Comparison of ENCODE assay signal across 20 cellular contexts in the genomic region with DNA sequence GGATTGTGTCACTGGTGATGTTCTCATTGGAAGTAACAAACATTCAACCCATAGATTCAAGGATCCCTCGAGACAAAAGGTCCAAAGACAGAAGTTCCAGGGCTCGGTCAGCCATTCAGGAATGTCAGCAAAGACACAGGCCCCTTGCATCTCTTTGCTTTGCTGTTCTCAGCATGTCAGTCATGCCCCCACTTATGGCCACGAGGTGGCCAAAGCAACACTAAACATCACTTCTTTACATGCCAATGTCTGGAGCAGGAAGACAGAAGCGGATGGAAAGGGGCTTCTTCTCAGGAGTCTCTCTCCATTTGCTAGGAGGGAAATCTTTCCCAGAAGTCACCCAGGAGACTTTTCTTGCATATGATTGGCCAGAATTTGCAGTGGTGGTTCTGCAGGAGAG.
A peak's percentile ranks its signal among the peaks of the same experiment; 100 is the strongest.
DNase-seq lines count a peak whose midpoint lies in the region; ATAC-seq and TF ChIP-seq lines count a peak whose summit lies in the region.
"Had no signal": no experiment of that assay in that cellular context is flagged by ENCODE, and none has a peak within 500 bp of the region (broad histone marks: within the 10 kb centered on the region; RNA-seq: fewer than 3 reads in every experiment).

No MANE protein-coding gene starts in this region.

- H3K4me1 ChIP-seq in upper lobe of right lung = peaks cover 6% of the 10 kb centered on the region
- H3K4me1 ChIP-seq: spleen had no signal

- DNase-seq in NCI-H82 (lab: John Stamatoyannopoulos, UW) (peak; percentile 8), NCI-H82 treated with DMSO at 0.1 percent for 48 hours (lab: John Stamatoyannopoulos, UW; ENCODE audit: unreplicated experiment) (no peak), LNCaP clone FGC (ENCODE audit: low read depth) (no peak), brain microvascular endothelial cell (no peak), upper lobe of right lung (no peak), T-helper 2 cell (no peak), DMS 273 treated with DMSO at 0.1 percent for 48 hours (lab: John Stamatoyannopoulos, UW) (no peak)
- DNase-seq: 8988T; activated CD8-positive, alpha-beta T cell treated with anti-CD3 and anti-CD28 coated beads for 36 hours; activated T-cell treated with anti-CD3 and anti-CD28 coated beads, Interleukin-2, amount 50 U/mL, for 24 hours; naive thymus-derived CD4-positive, alpha-beta T cell; NCI-H1417 treated with DMSO at 0.1 percent for 48 hours; NCI-H510A; retina; spleen; stimulated activated CD4-positive, alpha-beta T cell treated with anti-CD3 and anti-CD28 coated beads, Interleukin-4, amount 100 ng/mL, for 24 hours; stimulated activated naive CD4-positive, alpha-beta T cell treated with Interleukin-2 at 50 U/mL for 16 hours had no signal

- no peaks in the 10 kb centered on the region for H3K27me3 ChIP-seq in brain microvascular endothelial cell (replicated peaks)
- no peaks in the 10 kb centered on the region for H3K27me3 ChIP-seq in upper lobe of right lung

- no peaks in the 10 kb centered on the region for H3K36me3 ChIP-seq in brain microvascular endothelial cell (replicated peaks)
- no peaks in the 10 kb centered on the region for H3K36me3 ChIP-seq in upper lobe of right lung
- H3K36me3 ChIP-seq: spleen, thoracic aorta had no signal

- intact Hi-C loops in upper lobe of right lung (cut with DNase I) = no loop called here

- H3K4me3 ChIP-seq in LNCaP clone FGC (ENCODE audit: low read depth, low read length) = no peak overlapping the region
- H3K4me3 ChIP-seq in brain microvascular endothelial cell (ENCODE audit: low read depth, low read length) = no peak overlapping the region
- H3K4me3 ChIP-seq in upper lobe of right lung = no peak overlapping the region
- H3K4me3 ChIP-seq: spleen, thoracic aorta had no signal

- 0 out of 2 replicates have a peak, but pooled peaks have one; percentile 21 for TF ChIP-seq CTCF in LNCaP clone FGC (IDR thresholded peaks at IDR 0.05; ENCODE audit: control insufficient read depth, extremely low read depth, insufficient read depth)
- TF ChIP-seq CTCF in brain microvascular endothelial cell (IDR thresholded peaks at IDR 0.05; ENCODE audit: low read depth, low read length, missing control alignments) = peak; percentile 40
- no peak for TF ChIP-seq CTCF in upper lobe of right lung (IDR thresholded peaks at IDR 0.05)

- ATAC-seq in HG03460 (IDR thresholded peaks at IDR 0.05; ENCODE audit: unreplicated experiment) = no peak
- ATAC-seq in upper lobe of right lung = no peak
- ATAC-seq: activated CD8-positive, alpha-beta T cell treated with anti-CD3 and anti-CD28 coated beads for 36 hours; naive thymus-derived CD4-positive, alpha-beta T cell; Right ventricle myocardium inferior had no signal

- in situ Hi-C loops in brain microvascular endothelial cell (cut with HindIII; ENCODE audit: low pct_ligation_motif_present, low sequenced_read_pairs) = no loop called here

- no peak overlapping the region for H3K27ac ChIP-seq in brain microvascular endothelial cell
- no peak overlapping the region for H3K27ac ChIP-seq in upper lobe of right lung
- H3K27ac ChIP-seq: spleen, thoracic aorta had no signal

- H3K9me3 ChIP-seq in upper lobe of right lung = no peaks in the 10 kb centered on the region
- H3K9me3 ChIP-seq: spleen, thoracic aorta had no signal
